In the genomic region with DNA sequence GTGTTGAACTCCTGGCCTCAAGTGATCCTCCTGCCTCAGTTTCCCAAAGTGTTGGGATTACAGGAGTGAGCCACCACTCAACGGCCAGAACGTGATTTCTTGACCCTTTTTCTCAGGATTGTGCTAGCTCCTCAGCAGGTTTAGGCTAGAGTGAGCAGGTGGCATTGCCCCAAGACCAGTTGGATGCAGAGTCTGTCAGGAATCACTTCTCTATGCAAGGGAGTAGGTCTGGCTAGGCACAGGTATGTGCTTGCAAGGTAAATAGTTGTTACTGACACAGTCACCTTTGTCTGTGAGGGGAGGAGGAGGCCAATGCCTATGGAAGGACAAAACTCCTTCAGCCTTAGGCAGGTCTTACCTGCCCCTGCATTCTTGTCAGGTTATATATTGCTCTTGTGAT, we compare ENCODE assay signal across 17 cellular contexts. TPM values are rescaled to one million over a fixed set of nuclear protein-coding genes. Genes with fewer than 3 reads are reported as not detected.
A peak's percentile ranks its signal among the peaks of the same experiment; 100 is the strongest.
DNase-seq lines count a peak whose midpoint lies in the region; ATAC-seq, FAIRE-seq and TF ChIP-seq lines count a peak whose summit lies in the region.
"Had no signal": no experiment of that assay in that cellular context is flagged by ENCODE, and none has a peak within 500 bp of the region (broad histone marks: within the 10 kb centered on the region; RNA-seq: fewer than 3 reads in every experiment).

No MANE protein-coding gene starts in this region.

- CTCF ChIA-PET in A549 (lab: Yijun Ruan, JAX), result interaction anchor here (0.8 to 26.9 kb wide), 5 partner anchors 10 to 237 kb away, joined by 3 to 814 read pairs (median 8); no protein-coding TSS in a partner anchor

- TF ChIP-seq POLR2A in A549 (IDR thresholded peaks at IDR 0.05; ENCODE audit: low read length) (no peak), thyroid gland (IDR thresholded peaks at IDR 0.05) (no peak)

- intact Hi-C loops in posterior vena cava (cut with DNase I) (no loop called here), thyroid gland (cut with DNase I) (no loop called here)

- no peak for TF ChIP-seq CTCF in A549 (IDR thresholded peaks at IDR 0.05)
- no peak for TF ChIP-seq CTCF in thyroid gland (IDR thresholded peaks at IDR 0.05)

- H3K4me1 ChIP-seq in A549 (peaks cover 43% of the 10 kb centered on the region), thyroid gland (peaks cover 5 to 31% of the 10 kb centered on the region in 2 donors)

- no peak for TF ChIP-seq RAD21 in A549 (conservative IDR thresholded peaks at IDR 0.05 in 1 of 2, IDR thresholded peaks at IDR 0.05 in 1 of 2)

- H3K36me3 ChIP-seq in thyroid gland, result no peaks in the 10 kb centered on the region
- H3K36me3 ChIP-seq: BLaER1 had no signal

- TF ChIP-seq EP300 in A549 (IDR thresholded peaks at IDR 0.05), result no peak

- no peak for DNase-seq in A549 (ENCODE audit: low read depth in 1 of 2, low spot score in 1 of 2)
- no peak for DNase-seq in epithelial cell of prostate (ENCODE audit: low read depth, low spot score)
- peak; percentile 7 for DNase-seq in posterior vena cava (ENCODE audit: low spot score)
- peak; percentile 66 to 74 for DNase-seq in thyroid gland
- DNase-seq in NCI-H1092 treated with DMSO at 0.1 percent for 48 hours (lab: John Stamatoyannopoulos, UW), result no peak
- DNase-seq: Calu3; CD4-positive, alpha-beta memory T cell; DMS79 treated with DMSO at 0.1 percent for 48 hours; HCEC 1CT had no signal

- FAIRE-seq in A549 (lab: Jason Lieb, UNC), result no peak
- FAIRE-seq: GM12878, GM19239, H54 had no signal

- no peak overlapping the region for H3K4me2 ChIP-seq in A549
- H3K4me2 ChIP-seq: BLaER1, GM23338 had no signal

- no peaks in the 10 kb centered on the region for H3K27me3 ChIP-seq in thyroid gland
- H3K27me3 ChIP-seq: BLaER1 had no signal

- POLR2A ChIA-PET in A549 (lab: Yijun Ruan, JAX), result no interaction called here

- H3K27ac ChIP-seq in A549, result peak overlapping the region; percentile 46 to 71; a peak in 4 of 6 replicates
- peak overlapping the region; percentile 87 for H3K27ac ChIP-seq in epithelial cell of prostate
- H3K27ac ChIP-seq in thyroid gland, result peak overlapping the region; percentile 73 to 85 (median 82)
- H3K27ac ChIP-seq: 22Rv1, BLaER1 had no signal

- no peaks in the 10 kb centered on the region for H3K9me3 ChIP-seq in A549
- no peaks in the 10 kb centered on the region for H3K9me3 ChIP-seq in thyroid gland
- H3K9me3 ChIP-seq: BLaER1 had no signal

- 100% methylated on average over 1 of the region's 2 CpGs for WGBS in A549 (ENCODE audit: missing lambda C conversion rate)
- 34 to 71% methylated on average over 2 of the region's 2 CpGs for WGBS in thyroid gland, 2 donors

- ATAC-seq in A549 (no peak), GM18517 (IDR thresholded peaks at IDR 0.05; ENCODE audit: unreplicated experiment) (no peak), GM19467 (IDR thresholded peaks at IDR 0.05; ENCODE audit: unreplicated experiment) (no peak)
- ATAC-seq: GM12878, GM23338 had no signal

- H3K4me3 ChIP-seq in A549, result no peak overlapping the region
- H3K4me3 ChIP-seq in thyroid gland (replicated peaks in 1 of 3), result no peak overlapping the region
- H3K4me3 ChIP-seq: BLaER1, GM12878, GM23338 had no signal

TF ChIP-seq in A549, 52 proteins besides CTCF, POLR2A, EP300 and RAD21:
- TF ChIP-seq, protein P1, sequence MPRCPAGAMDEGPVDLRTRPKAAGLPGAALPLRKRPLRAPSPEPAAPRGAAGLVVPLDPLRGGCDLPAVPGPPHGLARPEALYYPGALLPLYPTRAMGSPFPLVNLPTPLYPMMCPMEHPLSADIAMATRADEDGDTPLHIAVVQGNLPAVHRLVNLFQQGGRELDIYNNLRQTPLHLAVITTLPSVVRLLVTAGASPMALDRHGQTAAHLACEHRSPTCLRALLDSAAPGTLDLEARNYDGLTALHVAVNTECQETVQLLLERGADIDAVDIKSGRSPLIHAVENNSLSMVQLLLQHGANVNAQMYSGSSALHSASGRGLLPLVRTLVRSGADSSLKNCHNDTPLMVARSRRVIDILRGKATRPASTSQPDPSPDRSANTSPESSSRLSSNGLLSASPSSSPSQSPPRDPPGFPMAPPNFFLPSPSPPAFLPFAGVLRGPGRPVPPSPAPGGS (IDR thresholded peaks at IDR 0.05), result no peak
- no peak for TF ChIP-seq MAFK (IDR thresholded peaks at IDR 0.05; ENCODE audit: partially characterized antibody)
- TF ChIP-seq, protein P2, sequence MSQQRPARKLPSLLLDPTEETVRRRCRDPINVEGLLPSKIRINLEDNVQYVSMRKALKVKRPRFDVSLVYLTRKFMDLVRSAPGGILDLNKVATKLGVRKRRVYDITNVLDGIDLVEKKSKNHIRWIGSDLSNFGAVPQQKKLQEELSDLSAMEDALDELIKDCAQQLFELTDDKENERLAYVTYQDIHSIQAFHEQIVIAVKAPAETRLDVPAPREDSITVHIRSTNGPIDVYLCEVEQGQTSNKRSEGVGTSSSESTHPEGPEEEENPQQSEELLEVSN (IDR thresholded peaks at IDR 0.05; ENCODE audit: borderline replicate concordance, low read depth), result no peak
- no peak for TF ChIP-seq FOSL2 (IDR thresholded peaks at IDR 0.05)
- TF ChIP-seq FOSL2 (CRISPR knock-in tag; IDR thresholded peaks at IDR 0.05), result no peak
- TF ChIP-seq, protein P3, sequence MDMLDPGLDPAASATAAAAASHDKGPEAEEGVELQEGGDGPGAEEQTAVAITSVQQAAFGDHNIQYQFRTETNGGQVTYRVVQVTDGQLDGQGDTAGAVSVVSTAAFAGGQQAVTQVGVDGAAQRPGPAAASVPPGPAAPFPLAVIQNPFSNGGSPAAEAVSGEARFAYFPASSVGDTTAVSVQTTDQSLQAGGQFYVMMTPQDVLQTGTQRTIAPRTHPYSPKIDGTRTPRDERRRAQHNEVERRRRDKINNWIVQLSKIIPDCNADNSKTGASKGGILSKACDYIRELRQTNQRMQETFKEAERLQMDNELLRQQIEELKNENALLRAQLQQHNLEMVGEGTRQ (IDR thresholded peaks at IDR 0.05), result no peak
- TF ChIP-seq RARB (CRISPR knock-in tag; IDR thresholded peaks at IDR 0.05), result no peak
- TF ChIP-seq PHF8 (IDR thresholded peaks at IDR 0.05; ENCODE audit: borderline replicate concordance, low read depth), result no peak
- TF ChIP-seq FOSB (CRISPR knock-in tag; IDR thresholded peaks at IDR 0.05), result no peak
- TF ChIP-seq POLR2AphosphoS2 (conservative IDR thresholded peaks at IDR 0.05; ENCODE audit: low read length), result no peak
- TF ChIP-seq NFE2L2 (conservative IDR thresholded peaks at IDR 0.05; ENCODE audit: low read length), result no peak
- TF ChIP-seq JUNB (IDR thresholded peaks at IDR 0.05), result no peak
- TF ChIP-seq TFCP2L1 (CRISPR knock-in tag; IDR thresholded peaks at IDR 0.05), result no peak
- TF ChIP-seq HOXB13 (CRISPR knock-in tag; IDR thresholded peaks at IDR 0.05; ENCODE audit: low read depth), result no peak
- TF ChIP-seq, protein P4, sequence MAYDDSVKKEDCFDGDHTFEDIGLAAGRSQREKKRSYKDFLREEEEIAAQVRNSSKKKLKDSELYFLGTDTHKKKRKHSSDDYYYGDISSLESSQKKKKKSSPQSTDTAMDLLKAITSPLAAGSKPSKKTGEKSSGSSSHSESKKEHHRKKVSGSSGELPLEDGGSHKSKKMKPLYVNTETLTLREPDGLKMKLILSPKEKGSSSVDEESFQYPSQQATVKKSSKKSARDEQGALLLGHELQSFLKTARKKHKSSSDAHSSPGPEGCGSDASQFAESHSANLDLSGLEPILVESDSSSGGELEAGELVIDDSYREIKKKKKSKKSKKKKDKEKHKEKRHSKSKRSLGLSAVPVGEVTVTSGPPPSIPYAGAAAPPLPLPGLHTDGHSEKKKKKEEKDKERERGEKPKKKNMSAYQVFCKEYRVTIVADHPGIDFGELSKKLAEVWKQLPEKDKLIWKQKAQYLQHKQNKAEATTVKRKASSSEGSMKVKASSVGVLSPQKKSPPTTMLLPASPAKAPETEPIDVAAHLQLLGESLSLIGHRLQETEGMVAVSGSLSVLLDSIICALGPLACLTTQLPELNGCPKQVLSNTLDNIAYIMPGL (CRISPR knock-in tag; IDR thresholded peaks at IDR 0.05; ENCODE audit: borderline replicate concordance), result no peak
- TF ChIP-seq, protein P5, sequence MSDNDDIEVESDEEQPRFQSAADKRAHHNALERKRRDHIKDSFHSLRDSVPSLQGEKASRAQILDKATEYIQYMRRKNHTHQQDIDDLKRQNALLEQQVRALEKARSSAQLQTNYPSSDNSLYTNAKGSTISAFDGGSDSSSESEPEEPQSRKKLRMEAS (IDR thresholded peaks at IDR 0.05), result no peak
- TF ChIP-seq SREBF2 (IDR thresholded peaks at IDR 0.05), result no peak

RNA-seq across cellular contexts. Expression of a gene that starts 24.2 kb away (rescaled TPM):
- 739 and 750 TPM in 2 replicates for polyA plus RNA-seq in A549 (2011; rRNA removed)
- 992 and 1,002 TPM in 2 replicates for polyA plus RNA-seq in A549 (2012; cell fraction: cytosol; rRNA removed)
- polyA plus RNA-seq in A549 (2012; cell fraction: nucleus; rRNA removed), result 1,027 and 1,105 TPM in 2 replicates
- 604 to 638 TPM (median 625 TPM) in 3 replicates for polyA plus RNA-seq in A549 (2017; fragmentation: RNase III; extraction: RNeasy Plus Mini Kit Qiagen cat#74134 plus additional on column Dnase treatment)
- 805 and 878 TPM in 2 replicates for polyA minus RNA-seq in A549 (2011; rRNA and poly(A)+ RNA removed)
- 100 to 1,000 TPM; 134 to 150 TPM for total RNA-seq in posterior vena cava
- 100 to 1,000 TPM; 110 to 269 (median 202) TPM for total RNA-seq in thyroid gland

Comparison
In these comparisons a context has a peak if more than half of its experiments do, and no peak if none do; other contexts are left out.
1. DNase-seq: peak in posterior vena cava (single experiment) and thyroid gland (2 of 2); none in A549 (0 of 2), epithelial cell of prostate (single experiment) and NCI-H1092 treated with DMSO at 0.1 percent for 48 hours (single experiment).
2. Peak in every context shown above with its lines, with median percentiles within 50 percentile points of each other: H3K27ac ChIP-seq.